1 cellular context compared by ENCODE assay signal in genomic region chr16:10520869-10521578, GRCh38.
TF ChIP-seq lines count a peak whose summit lies in the region.

No MANE protein-coding gene starts in this region.

TF ChIP-seq in HepG2, 621 proteins besides CTCF, POLR2A, EP300 and RAD21 (continued from another document and continues in another):
- TF ChIP-seq NFAT5 (CRISPR knock-in tag; IDR thresholded peaks at IDR 0.05) (0 out of 2 replicates have a peak, but pooled peaks have one; percentile 28), ZC3H4 (CRISPR knock-in tag; IDR thresholded peaks at IDR 0.05; ENCODE audit: borderline replicate concordance) (no peak), PRDM10 (CRISPR knock-in tag; IDR thresholded peaks at IDR 0.05; ENCODE audit: low read depth) (no peak), HOXD1 (CRISPR knock-in tag; IDR thresholded peaks at IDR 0.05) (0 out of 2 replicates have a peak, but pooled peaks have one; percentile 14), ZNF235 (CRISPR knock-in tag; IDR thresholded peaks at IDR 0.05; ENCODE audit: borderline replicate concordance) (0 out of 2 replicates have a peak, but pooled peaks have one; percentile 2), ZFP36L1 (CRISPR knock-in tag; IDR thresholded peaks at IDR 0.05) (no peak), DBP (CRISPR knock-in tag; IDR thresholded peaks at IDR 0.05; ENCODE audit: not compliant biosample characterization) (no peak), ZNF281 (CRISPR knock-in tag; IDR thresholded peaks at IDR 0.05; ENCODE audit: borderline replicate concordance) (0 out of 2 replicates have a peak, but pooled peaks have one; percentile 39), ZBTB42 (CRISPR knock-in tag; IDR thresholded peaks at IDR 0.05) (peak; percentile 27; the same call in 1 of the 2 replicates), ZNF772 (CRISPR knock-in tag; IDR thresholded peaks at IDR 0.05) (no peak), ZNF503 (CRISPR knock-in tag; IDR thresholded peaks at IDR 0.05) (no peak), ZNF776 (CRISPR knock-in tag; IDR thresholded peaks at IDR 0.05) (no peak), ZKSCAN1 (IDR thresholded peaks at IDR 0.05; ENCODE audit: low read length) (no peak), SUZ12 (IDR thresholded peaks at IDR 0.05; ENCODE audit: low read depth, low read length) (no peak), ATF2 (CRISPR knock-in tag; IDR thresholded peaks at IDR 0.05) (0 out of 2 replicates have a peak, but pooled peaks have one; percentile 7), GPBP1L1 (CRISPR knock-in tag; IDR thresholded peaks at IDR 0.05) (no peak), ZNF251 (CRISPR knock-in tag; IDR thresholded peaks at IDR 0.05) (0 out of 2 replicates have a peak, but pooled peaks have one; percentile 56), ZNF646 (CRISPR knock-in tag; IDR thresholded peaks at IDR 0.05) (no peak), ATF4 (CRISPR knock-in tag; IDR thresholded peaks at IDR 0.05) (no peak), ZNF652 (CRISPR knock-in tag; IDR thresholded peaks at IDR 0.05; ENCODE audit: borderline replicate concordance, low read depth) (no peak), MYC (CRISPR knock-in tag; IDR thresholded peaks at IDR 0.05; ENCODE audit: borderline replicate concordance) (peak; percentile 56; the same call in 1 of the 2 replicates), TCF7L2 (IDR thresholded peaks at IDR 0.05; ENCODE audit: low read depth, low read length) (no peak), CBX5 (CRISPR knock-in tag; IDR thresholded peaks at IDR 0.05; ENCODE audit: borderline replicate concordance) (no peak)
